17 cellular contexts compared by ENCODE assay signal in the genomic region with DNA sequence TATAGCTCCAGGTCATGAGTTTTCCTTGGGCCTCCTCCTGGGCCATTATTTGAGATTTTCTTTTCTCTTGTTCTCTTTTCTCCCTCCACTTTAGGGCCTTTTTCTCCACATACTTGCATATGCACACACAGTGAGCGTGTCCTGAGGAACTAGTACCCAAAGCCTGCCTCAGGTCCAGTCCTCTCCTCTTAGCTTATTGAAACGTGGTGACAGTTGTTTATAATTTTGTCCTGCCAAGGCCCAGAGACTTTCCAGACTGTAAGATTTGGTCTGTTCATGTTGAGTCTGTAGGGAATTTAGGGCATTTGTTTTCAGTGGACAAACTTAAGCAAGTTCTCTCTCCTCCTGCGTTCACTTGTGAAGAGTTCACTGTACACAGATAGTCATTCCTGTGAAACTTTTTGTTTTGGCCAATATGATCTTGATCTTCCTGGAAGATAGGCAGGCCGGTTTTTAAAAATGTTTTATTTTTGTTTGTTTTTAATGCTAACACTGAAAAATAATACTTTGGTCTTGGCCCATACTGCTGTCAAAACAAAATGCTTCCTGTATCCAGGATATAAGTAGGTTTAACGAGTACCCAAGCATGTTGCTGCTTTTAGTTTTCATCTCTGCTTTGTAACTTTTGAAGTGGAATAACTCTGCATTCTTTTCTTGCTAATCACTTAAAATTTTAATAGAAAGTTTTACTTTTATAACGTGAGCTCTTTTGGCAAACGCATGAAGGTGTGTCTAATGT. TPM values are rescaled to one million over a fixed set of nuclear protein-coding genes. Genes with fewer than 3 reads are reported as not detected.
DNase-seq lines count a peak whose midpoint lies in the region; TF ChIP-seq lines count a peak whose summit lies in the region.
"Had no signal": no experiment of that assay in that cellular context is flagged by ENCODE, and none has a peak within 500 bp of the region (broad histone marks: within the 10 kb centered on the region; RNA-seq: fewer than 3 reads in every experiment).

No MANE protein-coding gene starts in this region.

- H3K9me3 ChIP-seq in muscle layer of colon (ENCODE audit: low read length) (no peaks in the 10 kb centered on the region), suprapubic skin (no peaks in the 10 kb centered on the region), HAP-1 (no peaks in the 10 kb centered on the region)
- H3K9me3 ChIP-seq: gastrocnemius medialis, pancreas had no signal

- DNase-seq in HFFc6 (peak; percentile 41), choroid plexus epithelial cell (ENCODE audit: low read depth) (peak; percentile 46), suprapubic skin (ENCODE audit: low spot score in 2 of 2) (no peak), cortex of kidney (lab: John Stamatoyannopoulos, UW) (no peak), HAP-1 (ENCODE audit: low spot score in 2 of 2) (no peak), AG20443 (ENCODE audit: low spot score) (no peak)
- DNase-seq in activated CD4-positive, alpha-beta memory T cell treated with anti-CD3 and anti-CD28 coated beads, Interleukin-2, amount 10 ng/mL, durations not matched to agents 7 days and 5 days, result no peak
- DNase-seq: activated CD4-positive, alpha-beta T cell treated with anti-CD3 and anti-CD28 coated beads for 4 hours; AML-193; DMS 273 treated with DMSO at 0.1 percent for 48 hours; gastrocnemius medialis; KG1; NCI-H1417 treated with DMSO at 0.1 percent for 48 hours; pancreas had no signal

- H3K27ac Mint-ChIP-seq in HFFc6, result peak overlapping the region; percentile 77
- no peak overlapping the region for H3K27ac Mint-ChIP-seq in activated CD4-positive, alpha-beta memory T cell treated with anti-CD3 and anti-CD28 coated beads, Interleukin-2, amount 10 ng/mL, durations not matched to agents 7 days and 5 days
- H3K27ac Mint-ChIP-seq: activated naive CD4-positive, alpha-beta T cell treated with anti-CD3 and anti-CD28 coated beads, Interleukin-2, amount 50 U/mL, for 72 hours; stimulated activated naive CD8-positive, alpha-beta T cell treated with anti-CD3 and anti-CD28 coated beads, Interleukin-15, Interleukin-2, amounts not matched to agents 100 ng/mL and 50 ng/mL, for 24 hours had no signal

- H3K9me3 Mint-ChIP-seq in HFFc6, result no peaks in the 10 kb centered on the region
- no peaks in the 10 kb centered on the region for H3K9me3 Mint-ChIP-seq in activated CD4-positive, alpha-beta memory T cell treated with anti-CD3 and anti-CD28 coated beads, Interleukin-2, amount 10 ng/mL, durations not matched to agents 7 days and 5 days
- H3K9me3 Mint-ChIP-seq: activated naive CD4-positive, alpha-beta T cell treated with anti-CD3 and anti-CD28 coated beads, Interleukin-2, amount 50 U/mL, for 72 hours; stimulated activated naive CD8-positive, alpha-beta T cell treated with anti-CD3 and anti-CD28 coated beads, Interleukin-15, Interleukin-2, amounts not matched to agents 100 ng/mL and 50 ng/mL, for 24 hours had no signal

- H3K36me3 ChIP-seq in muscle layer of colon (ENCODE audit: insufficient read depth, low read length) (no peaks in the 10 kb centered on the region), suprapubic skin (no peaks in the 10 kb centered on the region), HAP-1 (replicated peaks) (no peaks in the 10 kb centered on the region)
- H3K36me3 ChIP-seq: gastrocnemius medialis, pancreas had no signal

- H3K36me3 Mint-ChIP-seq in HFFc6 (ENCODE audit: low read depth), result 0 out of 2 replicates have a peak, but pooled peaks cover 4% of the 10 kb centered on the region
- no peaks in the 10 kb centered on the region for H3K36me3 Mint-ChIP-seq in activated CD4-positive, alpha-beta memory T cell treated with anti-CD3 and anti-CD28 coated beads, Interleukin-2, amount 10 ng/mL, durations not matched to agents 7 days and 5 days (ENCODE audit: low read depth)

- H3K4me3 Mint-ChIP-seq in HFFc6, result peak overlapping the region; percentile 59
- no peak overlapping the region for H3K4me3 Mint-ChIP-seq in activated CD4-positive, alpha-beta memory T cell treated with anti-CD3 and anti-CD28 coated beads, Interleukin-2, amount 10 ng/mL, durations not matched to agents 7 days and 5 days
- H3K4me3 Mint-ChIP-seq: stimulated activated naive CD8-positive, alpha-beta T cell treated with anti-CD3 and anti-CD28 coated beads, Interleukin-15, Interleukin-2, amounts not matched to agents 100 ng/mL and 50 ng/mL, for 24 hours had no signal

- WGBS in suprapubic skin, result 28% methylated on average over 7 of the region's 7 CpGs

- H3K4me1 ChIP-seq in muscle layer of colon (ENCODE audit: insufficient read depth, low read length), result peaks cover 30% of the 10 kb centered on the region
- H3K4me1 ChIP-seq in suprapubic skin, result peaks cover 34% of the 10 kb centered on the region
- H3K4me1 ChIP-seq in HAP-1, result peaks cover 42% of the 10 kb centered on the region
- H3K4me1 ChIP-seq: gastrocnemius medialis had no signal

- in situ Hi-C loops in HAP-1 (cut with MboI; ENCODE audit: low sequenced_read_pairs), result no loop called here

- TF ChIP-seq EP300 in suprapubic skin (IDR thresholded peaks at IDR 0.05), result no peak

- peaks cover 69% of the 10 kb centered on the region for H3K4me1 Mint-ChIP-seq in HFFc6 (ENCODE audit: low read depth)
- peaks cover 5% of the 10 kb centered on the region for H3K4me1 Mint-ChIP-seq in activated CD4-positive, alpha-beta memory T cell treated with anti-CD3 and anti-CD28 coated beads, Interleukin-2, amount 10 ng/mL, durations not matched to agents 7 days and 5 days

- no peak overlapping the region for H3K9ac ChIP-seq in muscle layer of colon (ENCODE audit: low read length)

- CTCF ChIA-PET in activated CD4-positive, alpha-beta memory T cell treated with anti-CD3 and anti-CD28 coated beads, Interleukin-2, amount 10 ng/mL, durations not matched to agents 7 days and 5 days (lab: Charles Lee), result interaction anchor here (0.9 kb wide), 1 partner anchor 89 kb away, joined by 3 read pairs; no protein-coding TSS in a partner anchor

- H3K4me3 ChIP-seq in choroid plexus epithelial cell (ENCODE audit: low read depth, low read length) (no peak overlapping the region), muscle layer of colon (ENCODE audit: low read depth in 1 of 2, low read length in 2 of 2) (no peak overlapping the region), suprapubic skin (no peak overlapping the region), HAP-1 (no peak overlapping the region)
- H3K4me3 ChIP-seq: gastrocnemius medialis, pancreas had no signal

- peak overlapping the region; percentile 16 for H3K27ac ChIP-seq in muscle layer of colon (ENCODE audit: low read depth, low read length)
- peak overlapping the region; percentile 32 for H3K27ac ChIP-seq in suprapubic skin
- H3K27ac ChIP-seq: gastrocnemius medialis had no signal

- TF ChIP-seq CTCF in HFFc6 (IDR thresholded peaks at IDR 0.05) (no peak), choroid plexus epithelial cell (conservative IDR thresholded peaks at IDR 0.05; ENCODE audit: low read depth, low read length) (no peak), suprapubic skin (IDR thresholded peaks at IDR 0.05) (no peak)

- no peaks in the 10 kb centered on the region for H3K27me3 Mint-ChIP-seq in HFFc6 (ENCODE audit: insufficient read depth)
- H3K27me3 Mint-ChIP-seq in activated CD4-positive, alpha-beta memory T cell treated with anti-CD3 and anti-CD28 coated beads, Interleukin-2, amount 10 ng/mL, durations not matched to agents 7 days and 5 days, result no peaks in the 10 kb centered on the region
- H3K27me3 Mint-ChIP-seq: stimulated activated naive CD8-positive, alpha-beta T cell treated with anti-CD3 and anti-CD28 coated beads, Interleukin-15, Interleukin-2, amounts not matched to agents 100 ng/mL and 50 ng/mL, for 24 hours had no signal

- no peak for TF ChIP-seq POLR2A in suprapubic skin (IDR thresholded peaks at IDR 0.05)

- H3K27me3 ChIP-seq in muscle layer of colon (ENCODE audit: control insufficient read depth in 1 of 2, insufficient read depth in 2 of 2, low read length in 2 of 2), result no peaks in the 10 kb centered on the region
- no peaks in the 10 kb centered on the region for H3K27me3 ChIP-seq in suprapubic skin
- no peaks in the 10 kb centered on the region for H3K27me3 ChIP-seq in HAP-1 (ENCODE audit: low read depth)
- H3K27me3 ChIP-seq: gastrocnemius medialis, pancreas had no signal

- POLR2A ChIA-PET in activated CD4-positive, alpha-beta memory T cell treated with anti-CD3 and anti-CD28 coated beads, Interleukin-2, amount 10 ng/mL, durations not matched to agents 7 days and 5 days (lab: Charles Lee), result no interaction called here

RNA-seq across cellular contexts. Expression of gene LRRC1, which starts 20.7 kb away (rescaled TPM):
- total RNA-seq in HFFc6 (2021; fragmentation: NEBNext Ultra II Directional; extraction: Animal tissue kit (Norgen Biotek cat#: 25700)), result 10 to 100 TPM in 3 of 6 experiments, 1 to 10 TPM in 3; 9.3 to 12.0 (median 10.8) TPM
- total RNA-seq in suprapubic skin, result 10 to 100 TPM; 34.6 to 80.9 (median 42.4) TPM
- total RNA-seq in activated CD4-positive, alpha-beta memory T cell treated with anti-CD3 and anti-CD28 coated beads, Interleukin-2, amount 10 ng/mL, durations not matched to agents 7 days and 5 days, result 1 to 10 TPM; 4.0 to 4.1 TPM

Comparison
In these comparisons a context has a peak if more than half of its experiments do, and no peak if none do; other contexts are left out.
1. DNase-seq: peak in HFFc6 (single experiment) and choroid plexus epithelial cell (single experiment); none in suprapubic skin (0 of 2), cortex of kidney (single experiment), HAP-1 (0 of 2), AG20443 (single experiment) and activated CD4-positive, alpha-beta memory T cell treated with anti-CD3 and anti-CD28 coated beads, Interleukin-2, amount 10 ng/mL, durations not matched to agents 7 days and 5 days (single experiment).